In genomic region chr11:75425422-75425821, GRCh38 we compare ENCODE assay signal across 14 cellular contexts. TPM values are rescaled to one million over a fixed set of nuclear protein-coding genes. Genes with fewer than 3 reads are reported as not detected.
DNase-seq lines count a peak whose midpoint lies in the region; ATAC-seq and TF ChIP-seq lines count a peak whose summit lies in the region.
"Had no signal": no experiment of that assay in that cellular context is flagged by ENCODE, and none has a peak within 500 bp of the region (broad histone marks: within the 10 kb centered on the region; RNA-seq: fewer than 3 reads in every experiment).

No MANE protein-coding gene starts in this region.

- H3K9ac ChIP-seq in SU-DHL-6 (ENCODE audit: low read length) = no peak overlapping the region

- H3K4me2 ChIP-seq in SU-DHL-6 (ENCODE audit: low read depth, low read length, poor library complexity, severe bottlenecking) = no peak overlapping the region

- no peak for TF ChIP-seq POLR2A in testis (IDR thresholded peaks at IDR 0.05)

- H3K9me2 ChIP-seq in SU-DHL-6 (replicated peaks; ENCODE audit: insufficient read depth, low read length) = no peaks in the 10 kb centered on the region

- no peaks in the 10 kb centered on the region for H3K79me2 ChIP-seq in SU-DHL-6 (ENCODE audit: insufficient read depth, low read length)

- H3F3A ChIP-seq in SU-DHL-6 (ENCODE audit: insufficient read depth) = no peaks in the 10 kb centered on the region

- peak; percentile 24; the same call in 1 of the 2 replicates for TF ChIP-seq CTCF in GM12875 (IDR thresholded peaks at IDR 0.05; ENCODE audit: borderline replicate concordance, insufficient read depth, low read depth, low read length)
- peak; percentile 10 for TF ChIP-seq CTCF in SU-DHL-6 (IDR thresholded peaks at IDR 0.05; ENCODE audit: insufficient read depth, low read length, poor library complexity, severe bottlenecking)
- TF ChIP-seq CTCF in testis (IDR thresholded peaks at IDR 0.05) = no peak

- no peak for ATAC-seq in GM21423 (IDR thresholded peaks at IDR 0.05; ENCODE audit: unreplicated experiment)
- ATAC-seq: activated CD8-positive, alpha-beta memory T cell treated with anti-CD3 and anti-CD28 coated beads, Interleukin-2, amount 10 ng/mL, durations not matched to agents 7 days and 5 days; stimulated activated naive B cell treated with anti-CD40 and anti-IgM and Interleukin-4, amounts not matched to agents 10 μg/mL and 1 μg/mL and 100 μg/mL, for 72 hours had no signal

- H2AFZ ChIP-seq in SU-DHL-6 (ENCODE audit: low read depth, low read length, severe bottlenecking) = no peak overlapping the region

- intact Hi-C loops in testis (cut with DNase I; ENCODE audit: low total_unique reads) = no loop called here

- no peaks in the 10 kb centered on the region for H3K27me3 ChIP-seq in SU-DHL-6 (ENCODE audit: low read length)
- no peaks in the 10 kb centered on the region for H3K27me3 ChIP-seq in testis

- no peaks in the 10 kb centered on the region for H3K9me3 ChIP-seq in SU-DHL-6 (ENCODE audit: insufficient read depth, low read length)
- H3K9me3 ChIP-seq in testis = no peaks in the 10 kb centered on the region

- WGBS in testis, 2 donors = 76 to 83% methylated on average over 10 to 29 of the region's 29 CpGs

- H3K36me3 ChIP-seq in SU-DHL-6 (ENCODE audit: low read length) (no peaks in the 10 kb centered on the region), testis (ENCODE audit: low read depth, missing control alignments) (no peaks in the 10 kb centered on the region)

- H3K27ac ChIP-seq in SU-DHL-6 (ENCODE audit: low read depth, low read length) = no peak overlapping the region
- no peak overlapping the region for H3K27ac ChIP-seq in testis
- H3K27ac ChIP-seq: neutrophil had no signal

- DNase-seq in 8988T (peak; percentile 98), iPS DF 19.7 (ENCODE audit: low read depth, low spot score) (peak; percentile 60), testis (no peak), DMS 273 treated with DMSO at 0.1 percent for 48 hours (lab: John Stamatoyannopoulos, UW) (no peak), NCI-H128 (lab: John Stamatoyannopoulos, UW; ENCODE audit: unreplicated experiment) (no peak)
- DNase-seq: activated CD8-positive, alpha-beta memory T cell treated with anti-CD3 and anti-CD28 coated beads, Interleukin-2, amount 10 ng/mL, durations not matched to agents 7 days and 5 days; erythroblast; immature natural killer cell; NCI-H1436 treated with DMSO at 0.1 percent for 48 hours; stimulated activated naive B cell treated with anti-CD40 and anti-IgM and Interleukin-4, amounts not matched to agents 10 μg/mL and 1 μg/mL and 100 μg/mL, for 72 hours had no signal

- H4K20me1 ChIP-seq in SU-DHL-6 (ENCODE audit: low read depth, low read length) = no peaks in the 10 kb centered on the region

- peaks cover 6% of the 10 kb centered on the region for H3K4me1 ChIP-seq in testis

- H3K4me3 ChIP-seq in GM12875 (ENCODE audit: low read depth, low read length) = no peak overlapping the region
- no peak overlapping the region for H3K4me3 ChIP-seq in SU-DHL-6 (ENCODE audit: insufficient read depth, low read length, poor library complexity, severe bottlenecking)
- H3K4me3 ChIP-seq in testis = no peak overlapping the region

RNA-seq across cellular contexts. Expression of gene KLHL35, which starts 7.6 kb away (rescaled TPM):
- total RNA-seq in testis = 10 to 100 TPM; 51.2 to 58.2 TPM
- polyA plus RNA-seq in testis (ENCODE audit: insufficient read depth, low read depth, low replicate concordance) = 15.4 TPM

RNA-seq across cellular contexts. Expression of gene RPS3, which starts 26.1 kb away (rescaled TPM):
- 100 to 1,000 TPM; 464 to 925 TPM for total RNA-seq in testis
- 1,294 TPM for polyA plus RNA-seq in testis (ENCODE audit: insufficient read depth, low read depth, low replicate concordance)

Comparison
In these comparisons a context has a peak if more than half of its experiments do, and no peak if none do; other contexts are left out.
1. DNase-seq: peak in 8988T (single experiment) and iPS DF 19.7 (single experiment); none in testis (single experiment), DMS 273 treated with DMSO at 0.1 percent for 48 hours (single experiment) and NCI-H128 (single experiment).
2. CTCF ChIP-seq: peak in GM12875 (single experiment) and SU-DHL-6 (single experiment); none in testis (0 of 3).